ENCODE assay signal across 9 cellular contexts in genomic region chr1:206464456-206464964, GRCh38. TPM values are rescaled to one million over a fixed set of nuclear protein-coding genes. Genes with fewer than 3 reads are reported as not detected.
DNase-seq lines count a peak whose midpoint lies in the region; ATAC-seq, FAIRE-seq and TF ChIP-seq lines count a peak whose summit lies in the region.
"Had no signal": no experiment of that assay in that cellular context is flagged by ENCODE, and none has a peak within 500 bp of the region (broad histone marks: within the 10 kb centered on the region; RNA-seq: fewer than 3 reads in every experiment).

No MANE protein-coding gene starts in this region.

- H3K4me1 ChIP-seq in K562 (replicated peaks in 1 of 2; ENCODE audit: control insufficient read depth in 2 of 2, insufficient read depth in 2 of 2, low read length in 2 of 2) (peaks cover 15 to 22% of the 10 kb centered on the region in 2 experiments), kidney (ENCODE audit: control insufficient read depth in 1 of 2, insufficient read depth in 1 of 2, low read depth in 1 of 2, low read length in 2 of 2) (peaks cover 0 to 4% of the 10 kb centered on the region in 2 donors)

- no peak overlapping the region for H2AFZ ChIP-seq in K562 (ENCODE audit: low read depth, low read length)

- FAIRE-seq in K562 (lab: Jason Lieb, UNC) (peak; percentile 60), kidney (lab: Jason Lieb, UNC) (no peak)
- FAIRE-seq: TTC549 had no signal

- ATAC-seq in K562, result peak; percentile 54

- no peaks in the 10 kb centered on the region for H4K20me1 ChIP-seq in K562 (replicated peaks; ENCODE audit: control insufficient read depth, insufficient read depth, low read length)

- TF ChIP-seq RAD21 in K562 (CRISPR knock-in tag; conservative IDR thresholded peaks at IDR 0.05 in 1 of 2, IDR thresholded peaks at IDR 0.05 in 1 of 2), result no peak

- H3K9ac ChIP-seq in K562 (ENCODE audit: insufficient read depth in 1 of 2, low read depth in 2 of 2, low read length in 2 of 2) (0 out of 4 replicates have a peak overlapping the region, but pooled peaks of 1 of the 2 experiments have one; percentile 10), kidney (ENCODE audit: low read length in 2 of 2) (no peak overlapping the region)

- TF ChIP-seq CTCF in K562 (IDR thresholded peaks at IDR 0.05 in 2 of 3, conservative IDR thresholded peaks at IDR 0.05 in 1 of 3; ENCODE audit: insufficient read depth in 2 of 3, low read depth in 1 of 3, low read length in 3 of 3) (no peak), kidney (IDR thresholded peaks at IDR 0.05; ENCODE audit: borderline replicate concordance, extremely low read depth, insufficient read depth) (no peak)

- no TSS peak for BruUV-seq in K562 (replicated peaks; lab: Mats Ljungman, UMichigan)

- H3K27me3 ChIP-seq in K562 (ENCODE audit: control insufficient read depth in 2 of 2, insufficient read depth in 2 of 2, low read length in 2 of 2), result peaks cover 0 to 4% of the 10 kb centered on the region in 2 experiments; a peak in 2 of 5 replicates

- peaks cover 7% of the 10 kb centered on the region; the same call in 1 of the 3 replicates for H3K36me3 ChIP-seq in K562 (ENCODE audit: control insufficient read depth, insufficient read depth, low read length)
- no peaks in the 10 kb centered on the region for H3K36me3 ChIP-seq in kidney (ENCODE audit: control insufficient read depth in 1 of 2, insufficient read depth in 2 of 2, low read length in 2 of 2)

- H3K9me1 ChIP-seq in K562 (ENCODE audit: control insufficient read depth, insufficient read depth, low read length), result no peaks in the 10 kb centered on the region

- peak; percentile 92 for DNase-seq in AG20443 (ENCODE audit: low spot score)
- peak; percentile 41 for DNase-seq in HPDE6-E6E7 (ENCODE audit: extremely low spot score)
- DNase-seq in K562 (ENCODE audit: extremely low read depth in 1 of 4, low spot score in 3 of 4), result peak in 2 of 4 experiments; percentile 66 to 69
- peak; percentile 71 for DNase-seq in medulla oblongata (ENCODE audit: extremely low spot score)
- no peak for DNase-seq in Kasumi-1 (lab: John Stamatoyannopoulos, UW)
- no peak for DNase-seq in NCI-H510A (lab: John Stamatoyannopoulos, UW)
- no peak for DNase-seq in kidney
- DNase-seq in SK-N-DZ (ENCODE audit: low spot score), result no peak

- H3K9me3 ChIP-seq in K562 (replicated peaks; ENCODE audit: control insufficient read depth, insufficient read depth, low read depth, low read length) (no peaks in the 10 kb centered on the region), kidney (ENCODE audit: control insufficient read depth in 1 of 2, low read length in 2 of 2) (no peaks in the 10 kb centered on the region)

- POLR2A ChIA-PET in K562 (lab: Yijun Ruan, JAX), result interaction anchor here (0.7 to 1.2 kb wide), 6 partner anchors 10 to 223 kb away, joined by 3 to 5 read pairs (median 4); no protein-coding TSS in a partner anchor

- CTCF ChIA-PET in K562 (lab: Yijun Ruan, JAX; ENCODE audit: low intra/inter-chr PET ratio), result no interaction called here

- no peak overlapping the region for H3K4me3 ChIP-seq in K562
- no peak overlapping the region for H3K4me3 ChIP-seq in kidney (ENCODE audit: low read length in 2 of 2)

- TF ChIP-seq POLR2A in K562 (conservative IDR thresholded peaks at IDR 0.05), result no peak

- H3K27ac ChIP-seq in K562 (ENCODE audit: extremely low read depth, low read depth, low read length), result no peak overlapping the region
- no peak overlapping the region for H3K27ac ChIP-seq in kidney (ENCODE audit: low read depth in 2 of 2, low read length in 2 of 2)

- no peak overlapping the region for H3K4me2 ChIP-seq in K562 (ENCODE audit: insufficient read depth, low read length)

- no peaks in the 10 kb centered on the region for H3K79me2 ChIP-seq in K562 (ENCODE audit: control insufficient read depth, insufficient read depth, low read length)

- in situ Hi-C loops in K562 (cut with MboI), result no loop called here

- intact Hi-C loops in K562 (cut with micrococcal nuclease) (no loop called here), kidney (cut with DNase I) (no loop called here)

- TF ChIP-seq EP300 in K562 (IDR thresholded peaks at IDR 0.05; ENCODE audit: low read length), result no peak

- WGBS in K562 (ENCODE audit: insufficient coverage, low coverage, missing lambda C conversion rate), result 5% methylated on average over 4 of the region's 4 CpGs

TF ChIP-seq in K562, 482 proteins besides CTCF, POLR2A, EP300 and RAD21 (continues in another document):
- TF ChIP-seq ZBTB17 (CRISPR knock-in tag; IDR thresholded peaks at IDR 0.05), result no peak

RNA-seq across cellular contexts. Expression of gene IKBKE, which starts 5.8 kb away (rescaled TPM):
- total RNA-seq in K562 (2011; cell fraction: chromatin; rRNA removed; ENCODE audit: low replicate concordance), result 4.6 and 15.1 TPM in 2 replicates
- total RNA-seq in K562 (2011; cell fraction: nucleolus; rRNA removed), result 3.8 and 6.3 TPM in 2 replicates
- total RNA-seq in K562 (2011; cell fraction: nucleoplasm; rRNA removed), result 3.2 and 3.4 TPM in 2 replicates
- total RNA-seq in K562 (2014; rRNA removed), result 4.6 and 6.4 TPM in 2 replicates
- total RNA-seq in K562 (2014; rRNA removed; fragmentation: Illumina TruSeq; extraction: Trizol), result 1.8 and 2.3 TPM in 2 replicates
- 5.0 and 5.4 TPM in 2 replicates for total RNA-seq in K562 (2015; rRNA removed; fragmentation: Illumina TruSeq; extraction: Trizol)
- 6.1 and 6.8 TPM in 2 replicates for total RNA-seq in K562 (2021)
- 4.2 and 4.6 TPM in 2 replicates for polyA plus RNA-seq in K562 (2011; rRNA removed)
- 2.8 and 6.8 TPM in 2 replicates for polyA plus RNA-seq in K562 (2011; cell fraction: cytosol; rRNA removed)
- 9.2 and 11.6 TPM in 2 replicates for polyA plus RNA-seq in K562 (2011; cell fraction: nucleus; rRNA removed)
- 6.6 and 7.4 TPM in 2 replicates for polyA plus RNA-seq in K562 (2012)
- 3.7 and 4.9 TPM in 2 replicates for polyA plus RNA-seq in K562 (2014; fragmentation: Illumina TruSeq; extraction: Trizol)
- polyA plus RNA-seq in K562 (2014; fragmentation: Nextera tagmentation; extraction: Ambion mirVana), result 1 to 10 TPM; 7.9 to 9.0 TPM
- polyA plus RNA-seq in K562 (2014; rRNA removed), result 4.8 and 9.1 TPM in 2 replicates
- polyA minus RNA-seq in K562 (2011; rRNA and poly(A)+ RNA removed), result 3.5 and 4.0 TPM in 2 replicates
- polyA minus RNA-seq in K562 (2011; cell fraction: cytosol; rRNA and poly(A)+ RNA removed), result 2.1 and 3.5 TPM in 2 replicates
- polyA minus RNA-seq in K562 (2011; cell fraction: nucleus; rRNA and poly(A)+ RNA removed), result 6.9 and 10.1 TPM in 2 replicates
- total RNA-seq in kidney, result 14.5 TPM
- 3.4 TPM for polyA plus RNA-seq in kidney (ENCODE audit: insufficient read depth, low read depth, low replicate concordance)
- polyA plus RNA-seq in SK-N-DZ (2014; cell fraction: cytosol; rRNA removed), result 1.9 and 2.8 TPM in 2 replicates
- 3.7 and 5.6 TPM in 2 replicates for polyA plus RNA-seq in SK-N-DZ (2014; cell fraction: nucleus; rRNA removed)

RNA-seq across cellular contexts. Expression of gene RASSF5, which starts 42.8 kb away (rescaled TPM):
- 17.2 and 26.4 TPM in 2 replicates for total RNA-seq in K562 (2011; cell fraction: chromatin; rRNA removed; ENCODE audit: low replicate concordance)
- total RNA-seq in K562 (2011; cell fraction: nucleolus; rRNA removed), result 14.7 and 19.2 TPM in 2 replicates
- total RNA-seq in K562 (2011; cell fraction: nucleoplasm; rRNA removed), result 15.8 and 17.7 TPM in 2 replicates
- total RNA-seq in K562 (2014; rRNA removed), result 25.2 and 32.1 TPM in 2 replicates
- 20.3 and 21.7 TPM in 2 replicates for total RNA-seq in K562 (2014; rRNA removed; fragmentation: Illumina TruSeq; extraction: Trizol)
- 26.7 and 28.5 TPM in 2 replicates for total RNA-seq in K562 (2015; rRNA removed; fragmentation: Illumina TruSeq; extraction: Trizol)
- 35.2 and 38.1 TPM in 2 replicates for total RNA-seq in K562 (2021)
- polyA plus RNA-seq in K562 (2011; rRNA removed), result 20.8 and 42.4 TPM in 2 replicates
- polyA plus RNA-seq in K562 (2011; cell fraction: cytosol; rRNA removed), result 24.2 and 36.3 TPM in 2 replicates
- 58.6 and 70.3 TPM in 2 replicates for polyA plus RNA-seq in K562 (2011; cell fraction: nucleus; rRNA removed)
- 33.6 and 70.4 TPM in 2 replicates for polyA plus RNA-seq in K562 (2012)
- polyA plus RNA-seq in K562 (2014; fragmentation: Illumina TruSeq; extraction: Trizol), result 36.1 and 41.0 TPM in 2 replicates
- 1 to 10 TPM; 6.1 to 6.9 TPM for polyA plus RNA-seq in K562 (2014; fragmentation: Nextera tagmentation; extraction: Ambion mirVana)
- 27.4 and 27.9 TPM in 2 replicates for polyA plus RNA-seq in K562 (2014; rRNA removed)
- polyA minus RNA-seq in K562 (2011; rRNA and poly(A)+ RNA removed), result 24.4 and 42.9 TPM in 2 replicates
- polyA minus RNA-seq in K562 (2011; cell fraction: cytosol; rRNA and poly(A)+ RNA removed), result 19.2 and 30.5 TPM in 2 replicates
- polyA minus RNA-seq in K562 (2011; cell fraction: nucleus; rRNA and poly(A)+ RNA removed), result 23.4 and 57.9 TPM in 2 replicates
- total RNA-seq in kidney, result 18.8 TPM
- polyA plus RNA-seq in kidney (ENCODE audit: insufficient read depth, low read depth, low replicate concordance), result 2.4 TPM
- 0.05 TPM in 1 of 2 replicates, not detected in the other for polyA plus RNA-seq in SK-N-DZ (2014; cell fraction: cytosol; rRNA removed)
- polyA plus RNA-seq in SK-N-DZ (2014; cell fraction: nucleus; rRNA removed), result not detected in 2 replicates

Comparison
In these comparisons a context has a peak if more than half of its experiments do, and no peak if none do; other contexts are left out.
1. DNase-seq: peak in AG20443 (single experiment), HPDE6-E6E7 (single experiment) and medulla oblongata (single experiment); none in Kasumi-1 (0 of 2), NCI-H510A (single experiment), kidney (single experiment) and SK-N-DZ (single experiment).